ENCODE assay signal across 33 cellular contexts in the genomic region with DNA sequence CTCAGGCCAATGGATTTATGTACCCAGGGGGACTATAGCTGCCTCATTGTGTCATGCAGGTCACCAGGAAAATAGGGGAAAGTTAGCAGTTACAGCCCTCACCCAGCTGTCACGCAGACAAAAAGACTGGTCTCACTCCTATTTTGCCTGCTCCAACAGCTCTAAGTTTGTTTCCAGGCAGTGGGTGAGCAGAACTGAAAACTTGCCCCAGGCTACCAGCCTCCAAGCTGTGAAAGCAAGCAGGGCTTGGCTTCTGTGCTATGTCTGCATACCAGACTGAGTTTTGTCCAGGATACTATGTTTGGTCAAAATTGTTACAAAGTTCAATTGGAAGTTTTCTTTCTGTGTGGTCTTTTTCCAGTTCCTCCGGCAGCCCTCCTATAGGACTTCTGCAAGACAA.
DNase-seq lines count a peak whose midpoint lies in the region; TF ChIP-seq lines count a peak whose summit lies in the region.
"Had no signal": no experiment of that assay in that cellular context is flagged by ENCODE, and none has a peak within 500 bp of the region (broad histone marks: within the 10 kb centered on the region; RNA-seq: fewer than 3 reads in every experiment).

No MANE protein-coding gene starts in this region.

- DNase-seq in ELF-1 (ENCODE audit: low read depth, low spot score) (peak; percentile 84), islet precursor cell (peak; percentile 90), mesendoderm (peak; percentile 2), trophoblast cell (peak; percentile 54 to 69), NCI-H2029 (lab: John Stamatoyannopoulos, UW) (no peak), SKM-1 (lab: John Stamatoyannopoulos, UW; ENCODE audit: unreplicated experiment) (no peak), MM.1S (no peak), transverse colon (no peak)
- DNase-seq: 8988T; ACHN; AML-193; BE2C; C1 segment of cervical spinal cord; Caco-2; Calu3; CD4-positive, alpha-beta memory T cell; CD4-positive, alpha-beta T cell; CD4-positive, CD25-positive, alpha-beta regulatory T cell; CD8-positive, alpha-beta memory T cell; CD8-positive, alpha-beta T cell; COR-L47; DMS 273 treated with DMSO at 0.1 percent for 48 hours; DMS153; DMS53; DMS79; DMS79 treated with DMSO at 0.1 percent for 48 hours; DND-41; EL had no signal

- H3K4me1 ChIP-seq in mesendoderm (ENCODE audit: control insufficient read depth, low read depth, low read length), result no peaks in the 10 kb centered on the region
- peaks cover 3 to 9% of the 10 kb centered on the region in 2 experiments for H3K4me1 ChIP-seq in trophoblast cell (ENCODE audit: control insufficient read depth in 1 of 2, insufficient read depth in 2 of 2, low read length in 2 of 2)
- no peaks in the 10 kb centered on the region for H3K4me1 ChIP-seq in MM.1S (ENCODE audit: low read length)
- no peaks in the 10 kb centered on the region for H3K4me1 ChIP-seq in transverse colon
- H3K4me1 ChIP-seq: A549; BE2C; BLaER1; BLaER1 treated with 17β-estradiol and CSF1 and Interleukin-3, amounts not matched to agents 10 nM and 100 nM; Caco-2 had no signal

- no peaks in the 10 kb centered on the region for H4K20me1 ChIP-seq in MM.1S (ENCODE audit: insufficient read depth, low read length)
- H4K20me1 ChIP-seq: BLaER1; BLaER1 treated with 17β-estradiol and CSF1 and Interleukin-3, amounts not matched to agents 10 nM and 100 nM had no signal

- no peaks in the 10 kb centered on the region for H3K27me3 ChIP-seq in mesendoderm (ENCODE audit: insufficient read depth, low read length, poor library complexity)
- H3K27me3 ChIP-seq in trophoblast cell (ENCODE audit: insufficient read depth, low read length), result no peaks in the 10 kb centered on the region
- H3K27me3 ChIP-seq in MM.1S (replicated peaks; ENCODE audit: insufficient read depth, low read length), result no peaks in the 10 kb centered on the region
- no peaks in the 10 kb centered on the region for H3K27me3 ChIP-seq in transverse colon
- H3K27me3 ChIP-seq: BE2C had no signal

- no peak overlapping the region for H3K14ac ChIP-seq in trophoblast cell (ENCODE audit: low read length)

- H3K4ac ChIP-seq in mesendoderm (ENCODE audit: low read depth, low read length) (no peak overlapping the region), trophoblast cell (ENCODE audit: low read depth, low read length) (no peak overlapping the region)

- no peaks in the 10 kb centered on the region for H3K9me2 ChIP-seq in MM.1S (replicated peaks; ENCODE audit: insufficient read depth, low read length)

- H3K9me3 ChIP-seq in trophoblast cell (ENCODE audit: insufficient read depth, low read depth, low read length) (no peaks in the 10 kb centered on the region), MM.1S (replicated peaks; ENCODE audit: insufficient read depth, low read length) (no peaks in the 10 kb centered on the region), transverse colon (no peaks in the 10 kb centered on the region)
- H3K9me3 ChIP-seq: A549, BE2C, Caco-2 had no signal

- H3K79me1 ChIP-seq in mesendoderm (ENCODE audit: low read length) (no peaks in the 10 kb centered on the region), trophoblast cell (ENCODE audit: low read length) (peaks cover 12% of the 10 kb centered on the region)

- H2BK120ac ChIP-seq in mesendoderm (ENCODE audit: low read depth, low read length), result no peak overlapping the region
- H2BK120ac ChIP-seq in trophoblast cell (ENCODE audit: insufficient read depth, low read length, poor library complexity), result peak overlapping the region; percentile 94

- no peak overlapping the region for H3K56ac ChIP-seq in mesendoderm (ENCODE audit: low read length)

- H2BK12ac ChIP-seq in trophoblast cell (ENCODE audit: low read length), result peak overlapping the region; percentile 97

- H2AFZ ChIP-seq in trophoblast cell (ENCODE audit: insufficient read depth, low read length, poor library complexity) (no peak overlapping the region), MM.1S (ENCODE audit: low read length) (no peak overlapping the region)

- H3K79me2 ChIP-seq in mesendoderm (ENCODE audit: control insufficient read depth, insufficient read depth, low read length) (no peaks in the 10 kb centered on the region), trophoblast cell (ENCODE audit: control insufficient read depth, insufficient read depth, low read length, poor library complexity) (peaks cover 3% of the 10 kb centered on the region), MM.1S (ENCODE audit: low read length) (no peaks in the 10 kb centered on the region)

- H4K8ac ChIP-seq in mesendoderm (ENCODE audit: low read depth, low read length), result no peak overlapping the region
- H4K8ac ChIP-seq in trophoblast cell (ENCODE audit: low read depth, low read length), result no peak overlapping the region

- no peak overlapping the region for H3K23ac ChIP-seq in mesendoderm (ENCODE audit: low read length)
- H3K23ac ChIP-seq in trophoblast cell (ENCODE audit: low read length), result no peak overlapping the region

- no peak overlapping the region for H2BK5ac ChIP-seq in mesendoderm (ENCODE audit: low read length)
- peak overlapping the region; percentile 92 for H2BK5ac ChIP-seq in trophoblast cell (ENCODE audit: low read depth, low read length, poor library complexity)

- H3K4me2 ChIP-seq in mesendoderm (ENCODE audit: low read length) (no peak overlapping the region), trophoblast cell (ENCODE audit: low read length) (no peak overlapping the region), MM.1S (ENCODE audit: low read depth, low read length) (no peak overlapping the region)
- H3K4me2 ChIP-seq: A549; BLaER1; BLaER1 treated with 17β-estradiol and CSF1 and Interleukin-3, amounts not matched to agents 10 nM and 100 nM had no signal

- no peak overlapping the region for H2AK5ac ChIP-seq in mesendoderm (ENCODE audit: low read length)
- H2AK5ac ChIP-seq in trophoblast cell (ENCODE audit: low read length), result no peak overlapping the region

- TF ChIP-seq EP300 in transverse colon (IDR thresholded peaks at IDR 0.05; ENCODE audit: low read depth), result no peak

- H3F3A ChIP-seq in MM.1S (ENCODE audit: insufficient read depth, low read length), result no peaks in the 10 kb centered on the region

- no peak overlapping the region for H4K91ac ChIP-seq in trophoblast cell (ENCODE audit: low read depth, low read length)

- no peak for TF ChIP-seq POLR2A in transverse colon (IDR thresholded peaks at IDR 0.05)

- no CpG with 5 or more reads among the region's 2 CpGs for WGBS in mesendoderm (ENCODE audit: extremely low coverage, insufficient coverage, low lambda C conversion rate)
- WGBS in trophoblast cell (ENCODE audit: extremely low coverage, insufficient coverage, insufficient read length), result no CpG with 5 or more reads among the region's 2 CpGs
- WGBS in transverse colon (ENCODE audit: low coverage in 1 of 2), 2 donors, result 88% methylated on average over 2 of the region's 2 CpGs; no CpG with 5 or more reads in 1 of the 2 donors

- H3K4me3 ChIP-seq in mesendoderm (ENCODE audit: low read length), result no peak overlapping the region
- no peak overlapping the region for H3K4me3 ChIP-seq in trophoblast cell (ENCODE audit: low read depth, low read length)
- no peak overlapping the region for H3K4me3 ChIP-seq in MM.1S (ENCODE audit: low read length)
- no peak overlapping the region for H3K4me3 ChIP-seq in transverse colon
- H3K4me3 ChIP-seq: A549; BLaER1; BLaER1 treated with 17β-estradiol and CSF1 and Interleukin-3, amounts not matched to agents 10 nM and 100 nM had no signal

- H2BK15ac ChIP-seq in mesendoderm (replicated peaks; ENCODE audit: low read depth), result no peak overlapping the region

- H3K18ac ChIP-seq in mesendoderm (ENCODE audit: low read length) (no peak overlapping the region), trophoblast cell (ENCODE audit: low read length) (no peak overlapping the region)

- H3K9ac ChIP-seq in mesendoderm (ENCODE audit: low read length), result no peak overlapping the region
- no peak overlapping the region for H3K9ac ChIP-seq in trophoblast cell (ENCODE audit: low read length)
- H3K9ac ChIP-seq in MM.1S (ENCODE audit: low read length), result no peak overlapping the region
- H3K9ac ChIP-seq: BLaER1; BLaER1 treated with 17β-estradiol and CSF1 and Interleukin-3, amounts not matched to agents 10 nM and 100 nM had no signal

- TF ChIP-seq CTCF in MM.1S (IDR thresholded peaks at IDR 0.05; ENCODE audit: low read length) (no peak), transverse colon (IDR thresholded peaks at IDR 0.05) (no peak)

- no peak overlapping the region for H3K27ac ChIP-seq in mesendoderm (ENCODE audit: low read depth, low read length)
- peak overlapping the region; percentile 98 for H3K27ac ChIP-seq in trophoblast cell (ENCODE audit: low read depth, low read length)
- H3K27ac ChIP-seq in MM.1S (ENCODE audit: low read length), result no peak overlapping the region
- no peak overlapping the region for H3K27ac ChIP-seq in transverse colon
- H3K27ac ChIP-seq: 22Rv1; A549; BLaER1; BLaER1 treated with 17β-estradiol and CSF1 and Interleukin-3, amounts not matched to agents 10 nM and 100 nM; C4-2B had no signal

- H3K36me3 ChIP-seq in mesendoderm (ENCODE audit: control insufficient read depth, insufficient read depth, low read length) (no peaks in the 10 kb centered on the region), trophoblast cell (ENCODE audit: control insufficient read depth in 1 of 2, insufficient read depth in 2 of 2, low read length in 2 of 2) (no peaks in the 10 kb centered on the region), MM.1S (replicated peaks; ENCODE audit: insufficient read depth, low read length) (no peaks in the 10 kb centered on the region), transverse colon (no peaks in the 10 kb centered on the region)
- H3K36me3 ChIP-seq: BE2C; BLaER1; BLaER1 treated with 17β-estradiol and CSF1 and Interleukin-3, amounts not matched to agents 10 nM and 100 nM had no signal

- intact Hi-C loops in transverse colon (cut with DNase I; ENCODE audit: low total_unique reads), result no loop called here

- no peak overlapping the region for H4K5ac ChIP-seq in mesendoderm (ENCODE audit: low read length)

- in situ Hi-C loops in transverse colon (cut with MboI; ENCODE audit: low pct_ligation_motif_present in 1 of 4, low pct_unique_long_range_greater_than_20kb in 1 of 4, low sequenced_read_pairs in 3 of 4), result no loop called here

- no peak overlapping the region for H4K12ac ChIP-seq in trophoblast cell (ENCODE audit: low read depth, low read length)

Comparison
In these comparisons a context has a peak if more than half of its experiments do, and no peak if none do; other contexts are left out.
1. DNase-seq: peak in ELF-1 (single experiment), islet precursor cell (single experiment), mesendoderm (single experiment) and trophoblast cell (2 of 2); none in NCI-H2029 (single experiment), SKM-1 (single experiment), MM.1S (single experiment) and transverse colon (single experiment).